ENCODE assay signal across 1 cellular context in the genomic region with DNA sequence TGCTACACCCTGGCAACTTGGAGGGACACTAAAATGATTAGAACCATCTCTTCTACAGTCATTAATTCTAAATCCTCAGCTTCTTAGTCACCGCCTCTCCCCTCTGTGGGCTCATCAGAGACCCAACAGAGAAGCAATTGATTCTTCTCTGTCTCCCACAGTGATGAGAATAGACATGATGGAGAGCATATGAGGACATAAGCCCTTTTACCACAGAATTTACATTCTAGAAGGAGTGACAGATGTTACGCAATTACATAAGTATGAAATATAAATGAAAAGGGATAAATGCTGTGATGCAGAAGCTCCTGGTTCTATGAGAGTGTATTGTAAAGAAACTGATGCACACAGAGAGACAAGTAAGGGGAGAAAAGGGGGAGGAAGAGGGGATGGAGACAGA.
TF ChIP-seq lines count a peak whose summit lies in the region.

No MANE protein-coding gene starts in this region.

TF ChIP-seq in IMR-90, 13 proteins besides CTCF, POLR2A, EP300 and RAD21 (continued from another document):
- TF ChIP-seq MAZ (IDR thresholded peaks at IDR 0.05; ENCODE audit: borderline replicate concordance, low read depth, low read length) (no peak), FOS (IDR thresholded peaks at IDR 0.05; ENCODE audit: low read depth, low read length) (no peak), BHLHE40 (IDR thresholded peaks at IDR 0.05; ENCODE audit: low read depth, low read length) (no peak)
- TF ChIP-seq, protein P1, sequence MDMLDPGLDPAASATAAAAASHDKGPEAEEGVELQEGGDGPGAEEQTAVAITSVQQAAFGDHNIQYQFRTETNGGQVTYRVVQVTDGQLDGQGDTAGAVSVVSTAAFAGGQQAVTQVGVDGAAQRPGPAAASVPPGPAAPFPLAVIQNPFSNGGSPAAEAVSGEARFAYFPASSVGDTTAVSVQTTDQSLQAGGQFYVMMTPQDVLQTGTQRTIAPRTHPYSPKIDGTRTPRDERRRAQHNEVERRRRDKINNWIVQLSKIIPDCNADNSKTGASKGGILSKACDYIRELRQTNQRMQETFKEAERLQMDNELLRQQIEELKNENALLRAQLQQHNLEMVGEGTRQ (IDR thresholded peaks at IDR 0.05; ENCODE audit: low read depth, low read length), result no peak
